In the genomic region with DNA sequence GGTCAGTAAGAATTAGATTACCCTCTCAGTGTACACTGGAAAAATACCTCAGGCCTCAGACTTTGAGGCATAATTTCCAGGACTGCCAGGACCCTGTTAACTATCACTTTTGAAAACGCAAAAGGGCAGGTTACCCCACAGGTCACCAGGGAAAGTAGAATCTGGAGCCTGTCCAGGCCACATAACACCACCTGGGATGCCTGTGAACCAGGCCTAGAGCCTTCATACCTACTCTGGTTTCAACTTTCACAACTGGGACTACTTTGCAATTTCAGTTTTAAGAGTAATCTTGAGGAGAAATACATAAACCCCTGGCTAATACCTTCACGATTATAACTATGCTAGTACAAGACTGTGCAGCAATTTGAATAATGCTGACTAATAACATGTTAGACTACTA, we compare ENCODE assay signal across 26 cellular contexts.
"Had no signal": no experiment of that assay in that cellular context is flagged by ENCODE, and none has a peak within 500 bp of the region (broad histone marks: within the 10 kb centered on the region; RNA-seq: fewer than 3 reads in every experiment).

No MANE protein-coding gene starts in this region.

- H3K4me1 ChIP-seq: colonic mucosa, esophagus squamous epithelium, gastrocnemius medialis, heart right ventricle, left lung, lower lobe of right lung had no signal

- ATAC-seq: effector memory CD8-positive, alpha-beta T cell; esophagus mucosa; gastrocnemius medialis; heart right ventricle; left cardiac atrium; left lung; left ventricle myocardium superior; lower lobe of right lung; mucosa of descending colon had no signal

- H3K4me3 ChIP-seq: colonic mucosa, esophagus squamous epithelium, gastrocnemius medialis, heart right ventricle, left lung, lower lobe of right lung, mucosa of descending colon had no signal

- H3K27me3 ChIP-seq: colonic mucosa, esophagus squamous epithelium, gastrocnemius medialis, heart right ventricle, left lung had no signal

- H3K27ac ChIP-seq: colonic mucosa, epithelial cell of prostate, esophagus squamous epithelium, gastrocnemius medialis, heart right ventricle, left lung, lower lobe of right lung had no signal

- H3K36me3 ChIP-seq: colonic mucosa, esophagus squamous epithelium, gastrocnemius medialis, heart right ventricle, left lung, lower lobe of right lung had no signal

- DNase-seq: colonic mucosa; cortex of kidney; effector CD8-positive, alpha-beta T cell; effector memory CD8-positive, alpha-beta T cell; endodermal cell; erythroblast; esophagus squamous epithelium; foreskin fibroblast; foreskin melanocyte; gastrocnemius medialis; glutamatergic neuron; head of caudate nucleus; heart right ventricle; hippocampal formation; left cardiac atrium; left lung; left ventricle myocardium superior; lower lobe of right lung; mesenchymal stem cell; mucosa of descending colon; naive B cell had no signal

- H3K9me3 ChIP-seq: colonic mucosa, esophagus squamous epithelium, gastrocnemius medialis, lower lobe of right lung, mucosa of descending colon had no signal

- FAIRE-seq: endometrium, islet of Langerhans, keratinocyte had no signal
